Comparison of ENCODE assay signal across 12 cellular contexts in the genomic region with DNA sequence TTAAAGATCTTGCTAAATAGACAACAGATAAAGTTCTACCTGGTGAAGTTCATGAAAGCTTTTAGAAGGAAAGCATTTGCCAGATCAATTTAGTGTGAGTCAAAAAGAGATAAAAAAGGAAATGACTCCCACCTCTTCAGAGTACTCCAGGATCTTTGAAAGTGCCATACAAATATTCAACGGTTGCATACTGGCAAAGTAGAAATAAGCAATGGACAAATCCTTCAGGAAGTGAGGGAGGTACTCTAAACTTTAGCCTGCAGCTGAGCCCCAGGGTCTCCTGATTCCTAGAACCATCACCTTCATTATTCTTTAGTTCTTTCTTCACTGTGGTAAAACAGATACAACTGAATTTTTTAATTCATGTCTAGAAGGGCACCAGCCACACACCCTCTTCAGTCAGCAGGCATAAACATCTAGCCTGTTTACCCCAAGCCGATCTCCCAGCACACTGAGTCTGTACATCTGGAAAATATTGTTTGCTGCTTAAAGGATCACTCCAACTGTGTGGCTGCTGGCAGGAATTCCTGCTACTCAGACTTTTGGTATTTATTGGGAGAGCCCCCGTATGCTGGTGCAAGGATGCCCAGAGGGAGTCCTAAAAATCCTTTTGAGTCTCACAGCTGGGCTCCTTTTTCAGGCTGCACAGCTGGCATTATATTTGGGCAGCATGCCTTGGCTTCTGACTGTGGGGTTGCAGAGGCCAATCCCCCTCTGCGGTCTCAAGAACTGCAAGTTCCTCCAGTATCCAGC.
DNase-seq lines count a peak whose midpoint lies in the region; TF ChIP-seq lines count a peak whose summit lies in the region.
"Had no signal": no experiment of that assay in that cellular context is flagged by ENCODE, and none has a peak within 500 bp of the region (broad histone marks: within the 10 kb centered on the region; RNA-seq: fewer than 3 reads in every experiment).

No MANE protein-coding gene starts in this region.

- H3K36me3 ChIP-seq in HEK293 (ENCODE audit: control insufficient read depth in 2 of 2, insufficient read depth in 1 of 2, low read length in 2 of 2), result no peaks in the 10 kb centered on the region
- no peaks in the 10 kb centered on the region for H3K36me3 ChIP-seq in mesendoderm (ENCODE audit: control insufficient read depth, insufficient read depth, low read length)
- H3K36me3 ChIP-seq: upper lobe of right lung had no signal

- H3K36me3 Mint-ChIP-seq in activated CD4-positive, alpha-beta T cell treated with anti-CD3 and anti-CD28 coated beads, Interleukin-2, amount 10 ng/mL, durations not matched to agents 7 days and 5 days (ENCODE audit: low read depth), result no peaks in the 10 kb centered on the region

- H2BK120ac ChIP-seq in mesendoderm (ENCODE audit: low read depth, low read length), result no peak overlapping the region

- POLR2A ChIA-PET in HEK293 (lab: Yijun Ruan, JAX), result no interaction called here
- POLR2A ChIA-PET in activated CD4-positive, alpha-beta T cell treated with anti-CD3 and anti-CD28 coated beads, Interleukin-2, amount 10 ng/mL, durations not matched to agents 7 days and 5 days (lab: Charles Lee), result no interaction called here

- no peaks in the 10 kb centered on the region for H3K79me2 ChIP-seq in mesendoderm (ENCODE audit: control insufficient read depth, insufficient read depth, low read length)

- no peak overlapping the region for H3K4ac ChIP-seq in mesendoderm (ENCODE audit: low read depth, low read length)

- H3K18ac ChIP-seq in mesendoderm (ENCODE audit: low read length), result no peak overlapping the region

- H3K4me1 Mint-ChIP-seq in activated CD4-positive, alpha-beta T cell treated with anti-CD3 and anti-CD28 coated beads, Interleukin-2, amount 10 ng/mL, durations not matched to agents 7 days and 5 days, result no peaks in the 10 kb centered on the region

- no peak overlapping the region for H3K27ac Mint-ChIP-seq in activated CD4-positive, alpha-beta T cell treated with anti-CD3 and anti-CD28 coated beads, Interleukin-2, amount 10 ng/mL, durations not matched to agents 7 days and 5 days

- DNase-seq in AG08395 (ENCODE audit: low spot score) (peak; percentile 86), brain pericyte (ENCODE audit: low read depth, low spot score) (peak; percentile 89), mesendoderm (peak; percentile 18), putamen (ENCODE audit: low spot score) (no peak), HK-2 (ENCODE audit: unreplicated experiment) (no peak), HT-29 (ENCODE audit: low spot score) (no peak)
- DNase-seq in activated CD4-positive, alpha-beta T cell treated with anti-CD3 and anti-CD28 coated beads, Interleukin-2, amount 10 ng/mL, durations not matched to agents 7 days and 5 days, result no peak
- DNase-seq: activated CD4-positive, alpha-beta T cell treated with anti-CD3 and anti-CD28 coated beads, Interleukin-2, amount 50 U/mL, for 1 hour; NCI-H2029 treated with DMSO at 0.1 percent for 48 hours; upper lobe of right lung had no signal

- CTCF ChIA-PET in HEK293 (lab: Yijun Ruan, JAX), result no interaction called here
- CTCF ChIA-PET in activated CD4-positive, alpha-beta T cell treated with anti-CD3 and anti-CD28 coated beads, Interleukin-2, amount 10 ng/mL, durations not matched to agents 7 days and 5 days (lab: Charles Lee), result no interaction called here

- no peaks in the 10 kb centered on the region for H3K79me1 ChIP-seq in mesendoderm (ENCODE audit: low read length)

- H2AK5ac ChIP-seq in mesendoderm (ENCODE audit: low read length), result no peak overlapping the region

- no peak overlapping the region for H3K4me2 ChIP-seq in mesendoderm (ENCODE audit: low read length)

- H3K4me3 Mint-ChIP-seq in activated CD4-positive, alpha-beta T cell treated with anti-CD3 and anti-CD28 coated beads, Interleukin-2, amount 10 ng/mL, durations not matched to agents 7 days and 5 days, result no peak overlapping the region

- no peak overlapping the region for H3K4me3 ChIP-seq in HEK293 (ENCODE audit: low read depth, low read length)
- H3K4me3 ChIP-seq in mesendoderm (ENCODE audit: low read length), result no peak overlapping the region
- H3K4me3 ChIP-seq: upper lobe of right lung had no signal

- no peak overlapping the region for H3K27ac ChIP-seq in HEK293 (ENCODE audit: extremely low read depth, low read depth, low read length)
- H3K27ac ChIP-seq in mesendoderm (ENCODE audit: low read depth, low read length), result no peak overlapping the region
- H3K27ac ChIP-seq: HL-60, upper lobe of right lung had no signal

- H2BK15ac ChIP-seq in mesendoderm (replicated peaks; ENCODE audit: low read depth), result no peak overlapping the region

- no CpG with 5 or more reads among the region's 4 CpGs for WGBS in mesendoderm (ENCODE audit: extremely low coverage, insufficient coverage, low lambda C conversion rate)

- no peak overlapping the region for H4K8ac ChIP-seq in mesendoderm (ENCODE audit: low read depth, low read length)

- H3K4me1 ChIP-seq in HEK293 (ENCODE audit: control insufficient read depth, insufficient read depth, low read length) (no peaks in the 10 kb centered on the region), mesendoderm (ENCODE audit: control insufficient read depth, low read depth, low read length) (no peaks in the 10 kb centered on the region)
- H3K4me1 ChIP-seq: upper lobe of right lung had no signal

- H4K5ac ChIP-seq in mesendoderm (ENCODE audit: low read length), result no peak overlapping the region

- no peak overlapping the region for H3K23ac ChIP-seq in mesendoderm (ENCODE audit: low read length)

- peaks cover 17% of the 10 kb centered on the region for H3K27me3 Mint-ChIP-seq in activated CD4-positive, alpha-beta T cell treated with anti-CD3 and anti-CD28 coated beads, Interleukin-2, amount 10 ng/mL, durations not matched to agents 7 days and 5 days

- H3K9me3 Mint-ChIP-seq in activated CD4-positive, alpha-beta T cell treated with anti-CD3 and anti-CD28 coated beads, Interleukin-2, amount 10 ng/mL, durations not matched to agents 7 days and 5 days, result no peaks in the 10 kb centered on the region

- no peak overlapping the region for H3K9ac ChIP-seq in mesendoderm (ENCODE audit: low read length)

- no peaks in the 10 kb centered on the region for H3K27me3 ChIP-seq in mesendoderm (ENCODE audit: insufficient read depth, low read length, poor library complexity)
- H3K27me3 ChIP-seq: upper lobe of right lung had no signal

- TF ChIP-seq CTCF in HEK293 (tag by site-specific recombination; IDR thresholded peaks at IDR 0.05), result no peak

- no peak overlapping the region for H3K56ac ChIP-seq in mesendoderm (ENCODE audit: low read length)

- no peak overlapping the region for H2BK5ac ChIP-seq in mesendoderm (ENCODE audit: low read length)

- H3K9me3 ChIP-seq in HEK293 (ENCODE audit: control insufficient read depth, insufficient read depth, low read depth, low read length), result no peaks in the 10 kb centered on the region
- H3K9me3 ChIP-seq: upper lobe of right lung had no signal

TF ChIP-seq in HEK293, 187 proteins besides CTCF, POLR2A, EP300 and RAD21:
- TF ChIP-seq ZIC2 (tag by site-specific recombination; IDR thresholded peaks at IDR 0.05) (peak; percentile 96), ZNF677 (tag by site-specific recombination; IDR thresholded peaks at IDR 0.05) (no peak)

Comparison
In these comparisons a context has a peak if more than half of its experiments do, and no peak if none do; other contexts are left out.
1. DNase-seq: peak in AG08395 (single experiment), brain pericyte (single experiment) and mesendoderm (single experiment); none in putamen (single experiment), activated CD4-positive, alpha-beta T cell treated with anti-CD3 and anti-CD28 coated beads, Interleukin-2, amount 10 ng/mL, durations not matched to agents 7 days and 5 days (single experiment), HK-2 (single experiment) and HT-29 (single experiment).